8 cellular contexts compared by ENCODE assay signal in the genomic region with DNA sequence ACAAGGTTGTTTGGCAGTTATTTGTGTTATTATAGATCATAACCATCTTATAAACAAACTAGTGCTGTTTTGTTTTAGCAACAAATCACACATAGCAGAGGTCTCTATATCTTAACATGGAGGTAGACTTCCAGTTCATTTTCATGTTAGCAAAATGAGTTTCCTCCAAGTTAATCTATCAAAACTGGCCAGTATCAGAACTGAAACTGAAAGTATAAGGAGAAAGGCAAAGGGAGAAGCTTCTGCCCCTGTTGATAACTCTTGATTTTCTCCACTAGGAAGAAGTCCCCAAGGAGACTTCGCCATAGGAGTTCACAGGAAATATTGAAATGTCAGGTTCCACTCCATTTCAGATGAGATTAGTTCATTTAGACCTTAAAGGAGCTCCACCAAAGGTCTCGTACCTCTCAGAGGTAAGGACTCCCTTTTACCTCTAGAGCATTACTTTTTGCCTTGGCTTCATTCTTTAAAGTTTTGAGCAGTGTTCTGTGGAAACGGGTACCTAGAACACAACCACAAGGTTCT. TPM values are rescaled to one million over a fixed set of nuclear protein-coding genes. Genes with fewer than 3 reads are reported as not detected.
DNase-seq lines count a peak whose midpoint lies in the region; ATAC-seq, FAIRE-seq and TF ChIP-seq lines count a peak whose summit lies in the region.

No MANE protein-coding gene starts in this region.

- no peak overlapping the region for H2BK5ac ChIP-seq in trophoblast cell (ENCODE audit: low read depth, low read length, poor library complexity)

- DNase-seq in AG04449 (ENCODE audit: low read depth, low spot score): no peak
- no peak for DNase-seq in activated naive CD8-positive, alpha-beta T cell treated with anti-CD3 and anti-CD28 coated beads, Interleukin-2, amount 10 ng/mL, durations not matched to agents 7 days and 5 days
- DNase-seq in memory B cell (ENCODE audit: low spot score in 2 of 2): no peak
- no peak for DNase-seq in NK-92 (lab: John Stamatoyannopoulos, UW; ENCODE audit: unreplicated experiment)
- no peak for DNase-seq in trophoblast cell
- no peak for DNase-seq in pancreas

- peaks cover 15% of the 10 kb centered on the region for H3K4me1 Mint-ChIP-seq in activated naive CD8-positive, alpha-beta T cell treated with anti-CD3 and anti-CD28 coated beads, Interleukin-2, amount 10 ng/mL, durations not matched to agents 7 days and 5 days
- H3K4me1 Mint-ChIP-seq in memory B cell: peaks cover 10% of the 10 kb centered on the region

- H2AFZ ChIP-seq in trophoblast cell (ENCODE audit: insufficient read depth, low read length, poor library complexity): no peak overlapping the region

- H3K9me3 Mint-ChIP-seq in activated naive CD8-positive, alpha-beta T cell treated with anti-CD3 and anti-CD28 coated beads, Interleukin-2, amount 10 ng/mL, durations not matched to agents 7 days and 5 days: no peaks in the 10 kb centered on the region
- H3K9me3 Mint-ChIP-seq in memory B cell: peaks cover 2% of the 10 kb centered on the region

- H3K79me1 ChIP-seq in trophoblast cell (ENCODE audit: low read length): peaks cover 6% of the 10 kb centered on the region

- H3K23ac ChIP-seq in trophoblast cell (ENCODE audit: low read length): no peak overlapping the region

- POLR2A ChIA-PET in AG04449 (lab: Yijun Ruan, JAX): no interaction called here
- POLR2A ChIA-PET in activated naive CD8-positive, alpha-beta T cell treated with anti-CD3 and anti-CD28 coated beads, Interleukin-2, amount 10 ng/mL, durations not matched to agents 7 days and 5 days (lab: Charles Lee): interaction anchor here (0.6 to 4.0 kb wide), 9 partner anchors 9 to 122 kb away, joined by 3 to 28 read pairs (median 5); no protein-coding TSS in a partner anchor

- no peak overlapping the region for H3K4ac ChIP-seq in trophoblast cell (ENCODE audit: low read depth, low read length)

- H3K36me3 ChIP-seq in HUES48 (ENCODE audit: control insufficient read depth, insufficient read depth, low read length): peaks cover 12% of the 10 kb centered on the region
- peaks cover 0 to 6% of the 10 kb centered on the region in 2 experiments for H3K36me3 ChIP-seq in trophoblast cell (ENCODE audit: control insufficient read depth in 1 of 2, insufficient read depth in 2 of 2, low read length in 2 of 2)
- no peaks in the 10 kb centered on the region for H3K36me3 ChIP-seq in pancreas

- H3K27ac Mint-ChIP-seq in activated naive CD8-positive, alpha-beta T cell treated with anti-CD3 and anti-CD28 coated beads, Interleukin-2, amount 10 ng/mL, durations not matched to agents 7 days and 5 days: peak overlapping the region; percentile 91
- H3K27ac Mint-ChIP-seq in memory B cell: peak overlapping the region; percentile 11

- no peak for FAIRE-seq in pancreas (lab: Jason Lieb, UNC)

- H2BK12ac ChIP-seq in trophoblast cell (ENCODE audit: low read length): no peak overlapping the region

- no peak overlapping the region for H3K14ac ChIP-seq in trophoblast cell (ENCODE audit: low read length)

- H3K4me3 Mint-ChIP-seq in activated naive CD8-positive, alpha-beta T cell treated with anti-CD3 and anti-CD28 coated beads, Interleukin-2, amount 10 ng/mL, durations not matched to agents 7 days and 5 days: peak overlapping the region; percentile 86
- peak overlapping the region; percentile 80 for H3K4me3 Mint-ChIP-seq in memory B cell

- no peak overlapping the region for H4K91ac ChIP-seq in trophoblast cell (ENCODE audit: low read depth, low read length)

- H3K4me1 ChIP-seq in HUES48 (ENCODE audit: control insufficient read depth, insufficient read depth, low read length) (peaks cover 7% of the 10 kb centered on the region; the same call in 1 of the 2 replicates), trophoblast cell (ENCODE audit: control insufficient read depth in 1 of 2, insufficient read depth in 2 of 2, low read length in 2 of 2) (peaks cover 3 to 4% of the 10 kb centered on the region in 2 experiments), pancreas (peaks cover 2 to 13% (median 6%) of the 10 kb centered on the region in 3 donors)

- CTCF ChIA-PET in AG04449 (lab: Yijun Ruan, JAX): interaction anchor here (0.9 to 7.1 kb wide), 11 partner anchors 8 to 175 kb away, joined by 3 to 61 read pairs (median 4); no protein-coding TSS in a partner anchor

- no peak overlapping the region for H2AK5ac ChIP-seq in trophoblast cell (ENCODE audit: low read length)

- no CpG with 5 or more reads among the region's 3 CpGs for WGBS in trophoblast cell (ENCODE audit: extremely low coverage, insufficient coverage, insufficient read length)
- WGBS in pancreas, 2 donors: 79 to 85% methylated on average over 3 of the region's 3 CpGs

- intact Hi-C loops in pancreas (cut with DNase I): no loop called here

- no peaks in the 10 kb centered on the region for H3K27me3 Mint-ChIP-seq in activated naive CD8-positive, alpha-beta T cell treated with anti-CD3 and anti-CD28 coated beads, Interleukin-2, amount 10 ng/mL, durations not matched to agents 7 days and 5 days
- no peaks in the 10 kb centered on the region for H3K27me3 Mint-ChIP-seq in memory B cell

- no peak for TF ChIP-seq CTCF in AG04449 (IDR thresholded peaks at IDR 0.05; ENCODE audit: insufficient read depth, low read length, missing control alignments)
- no peak for TF ChIP-seq CTCF in pancreas (IDR thresholded peaks at IDR 0.05)

- no peak for ATAC-seq in activated naive CD8-positive, alpha-beta T cell treated with anti-CD3 and anti-CD28 coated beads, Interleukin-2, amount 10 ng/mL, durations not matched to agents 7 days and 5 days (ENCODE audit: low read depth)
- no peak for ATAC-seq in memory B cell (ENCODE audit: low read depth)
- ATAC-seq in GM21447 (IDR thresholded peaks at IDR 0.05; ENCODE audit: unreplicated experiment): no peak
- no peak for ATAC-seq in pancreas

- H3K27me3 ChIP-seq in HUES48 (ENCODE audit: control insufficient read depth, insufficient read depth, low read length) (no peaks in the 10 kb centered on the region), trophoblast cell (ENCODE audit: insufficient read depth, low read length) (no peaks in the 10 kb centered on the region), pancreas (no peaks in the 10 kb centered on the region)

- H3K36me3 Mint-ChIP-seq in activated naive CD8-positive, alpha-beta T cell treated with anti-CD3 and anti-CD28 coated beads, Interleukin-2, amount 10 ng/mL, durations not matched to agents 7 days and 5 days: peaks cover 24% of the 10 kb centered on the region
- H3K36me3 Mint-ChIP-seq in memory B cell: peaks cover 25% of the 10 kb centered on the region

- no peak overlapping the region for H4K8ac ChIP-seq in trophoblast cell (ENCODE audit: low read depth, low read length)

- no peak overlapping the region for H3K27ac ChIP-seq in HUES48 (ENCODE audit: low read depth, low read length)
- no peak overlapping the region for H3K27ac ChIP-seq in trophoblast cell (ENCODE audit: low read depth, low read length)
- H3K27ac ChIP-seq in pancreas: peak overlapping the region in 1 of 4 donors; percentile 87

- H3K4me2 ChIP-seq in trophoblast cell (ENCODE audit: low read length): no peak overlapping the region

- peak overlapping the region; percentile 80 for H3K4me3 ChIP-seq in AG04449 (ENCODE audit: low read depth, low read length)
- peak overlapping the region; percentile 98 for H3K4me3 ChIP-seq in HUES48 (ENCODE audit: low read depth, low read length)
- H3K4me3 ChIP-seq in trophoblast cell (ENCODE audit: low read depth, low read length): no peak overlapping the region
- peak overlapping the region in 1 of 4 donors; percentile 85 for H3K4me3 ChIP-seq in pancreas

- H3K18ac ChIP-seq in trophoblast cell (ENCODE audit: low read length): no peak overlapping the region

- no peak overlapping the region for H4K12ac ChIP-seq in trophoblast cell (ENCODE audit: low read depth, low read length)

- no peak overlapping the region for H3K9ac ChIP-seq in HUES48 (ENCODE audit: low read depth, low read length)
- no peak overlapping the region for H3K9ac ChIP-seq in trophoblast cell (ENCODE audit: low read length)

- H3K9me3 ChIP-seq in HUES48 (ENCODE audit: control insufficient read depth, insufficient read depth, low read length) (no peaks in the 10 kb centered on the region), trophoblast cell (ENCODE audit: insufficient read depth, low read depth, low read length) (peaks cover 5% of the 10 kb centered on the region), pancreas (no peaks in the 10 kb centered on the region)

- peaks cover 3% of the 10 kb centered on the region for H3K79me2 ChIP-seq in trophoblast cell (ENCODE audit: control insufficient read depth, insufficient read depth, low read length, poor library complexity)

- H2BK120ac ChIP-seq in trophoblast cell (ENCODE audit: insufficient read depth, low read length, poor library complexity): no peak overlapping the region

RNA-seq across cellular contexts. Expression of a gene that starts 1.1 kb away (rescaled TPM):
- 10 to 100 TPM; 24.4 to 27.4 TPM for total RNA-seq in activated naive CD8-positive, alpha-beta T cell treated with anti-CD3 and anti-CD28 coated beads, Interleukin-2, amount 10 ng/mL, durations not matched to agents 7 days and 5 days
- 10.2 TPM in 2 replicates for polyA plus RNA-seq in trophoblast cell (2013)
- 10 to 100 TPM; 17.8 to 24.4 (median 19.9) TPM for total RNA-seq in pancreas
- 10 to 100 TPM; 18.2 to 28.0 TPM for polyA plus RNA-seq in pancreas

RNA-seq across cellular contexts. Expression of a gene that starts 1.4 kb away (rescaled TPM):
- total RNA-seq in activated naive CD8-positive, alpha-beta T cell treated with anti-CD3 and anti-CD28 coated beads, Interleukin-2, amount 10 ng/mL, durations not matched to agents 7 days and 5 days: 10 to 100 TPM; 84.1 to 84.8 TPM
- 6.9 and 8.1 TPM in 2 replicates for polyA plus RNA-seq in trophoblast cell (2013)
- total RNA-seq in pancreas: 10 to 100 TPM; 25.9 to 57.3 (median 38.1) TPM
- polyA plus RNA-seq in pancreas: 100 to 1,000 TPM; 175 to 275 TPM

RNA-seq across cellular contexts. Expression of a gene that starts 31.0 kb away (rescaled TPM):
- total RNA-seq in activated naive CD8-positive, alpha-beta T cell treated with anti-CD3 and anti-CD28 coated beads, Interleukin-2, amount 10 ng/mL, durations not matched to agents 7 days and 5 days: 100 to 1,000 TPM; 301 to 323 TPM
- polyA plus RNA-seq in trophoblast cell (2013): 38.4 and 38.7 TPM in 2 replicates
- total RNA-seq in pancreas: 10 to 100 TPM; 29.3 to 66.9 (median 38.6) TPM
- 10 to 100 TPM; 46.4 to 54.9 TPM for polyA plus RNA-seq in pancreas

RNA-seq across cellular contexts. Expression of a gene that starts 39.0 kb away (rescaled TPM):
- total RNA-seq in activated naive CD8-positive, alpha-beta T cell treated with anti-CD3 and anti-CD28 coated beads, Interleukin-2, amount 10 ng/mL, durations not matched to agents 7 days and 5 days: 100 to 1,000 TPM; 106 to 121 TPM
- 70.2 and 74.2 TPM in 2 replicates for polyA plus RNA-seq in trophoblast cell (2013)
- 10 to 100 TPM; 21.3 to 42.8 (median 30.2) TPM for total RNA-seq in pancreas
- polyA plus RNA-seq in pancreas: 10 to 100 TPM; 57.8 to 96.9 TPM

RNA-seq across cellular contexts. Expression of a gene that starts 48.0 kb away (rescaled TPM):
- not detected for total RNA-seq in activated naive CD8-positive, alpha-beta T cell treated with anti-CD3 and anti-CD28 coated beads, Interleukin-2, amount 10 ng/mL, durations not matched to agents 7 days and 5 days
- polyA plus RNA-seq in trophoblast cell (2013): 0.34 and 0.36 TPM in 2 replicates
- total RNA-seq in pancreas: under 1 TPM in 3 of 6 donors, not detected in 3; 0.37 to 0.87 (median 0.74) TPM
- not detected for polyA plus RNA-seq in pancreas

Comparison
In these comparisons a context has a peak if more than half of its experiments do, and no peak if none do; other contexts are left out.
1. RNA of a gene that starts 31.0 kb away (total RNA-seq): 301 to 323 TPM in activated naive CD8-positive, alpha-beta T cell treated with anti-CD3 and anti-CD28 coated beads, Interleukin-2, amount 10 ng/mL, durations not matched to agents 7 days and 5 days; 29.3 to 66.9 TPM in pancreas; every median in the first group is over 4 times any median in the second.